1 cellular context compared by ENCODE assay signal in genomic region chr3:156816794-156817741, GRCh38.
TF ChIP-seq lines count a peak whose summit lies in the region.

No MANE protein-coding gene starts in this region.

TF ChIP-seq in HCT116, 20 proteins besides CTCF, POLR2A, EP300 and RAD21 (continued from another document):
- no peak for TF ChIP-seq ATF3 (IDR thresholded peaks at IDR 0.05)
- TF ChIP-seq YY1 (IDR thresholded peaks at IDR 0.05; ENCODE audit: extremely low read depth, insufficient replicate concordance, low read depth, low read length): no peak
- TF ChIP-seq JUND (IDR thresholded peaks at IDR 0.05): no peak
- no peak for TF ChIP-seq SP1 (IDR thresholded peaks at IDR 0.05; ENCODE audit: low read depth)
- TF ChIP-seq SRF (IDR thresholded peaks at IDR 0.05; ENCODE audit: low read depth): no peak
- TF ChIP-seq SIN3A (IDR thresholded peaks at IDR 0.05; ENCODE audit: low read depth): no peak
- TF ChIP-seq EGR1 (IDR thresholded peaks at IDR 0.05; ENCODE audit: low read depth): no peak
- peak; percentile 98 for TF ChIP-seq TCF7L2 (IDR thresholded peaks at IDR 0.05; ENCODE audit: borderline replicate concordance, extremely low read depth, insufficient read depth, insufficient read length)
- no peak for TF ChIP-seq CBX3 (IDR thresholded peaks at IDR 0.05; ENCODE audit: low read depth)
